In genomic region chr18:77012751-77013550, GRCh38 we compare ENCODE assay signal across 15 cellular contexts.
DNase-seq lines count a peak whose midpoint lies in the region; ATAC-seq and TF ChIP-seq lines count a peak whose summit lies in the region.
"Had no signal": no experiment of that assay in that cellular context is flagged by ENCODE, and none has a peak within 500 bp of the region (broad histone marks: within the 10 kb centered on the region; RNA-seq: fewer than 3 reads in every experiment).

No MANE protein-coding gene starts in this region.

- H3K27ac ChIP-seq in BLaER1 treated with 17β-estradiol and CSF1 and Interleukin-3, amounts not matched to agents 10 nM and 100 nM: peak overlapping the region in 6 of 11 experiments; percentile 27 to 66 (median 49); a peak in 7 of 22 replicates
- no peak overlapping the region for H3K27ac ChIP-seq in osteoblast (ENCODE audit: low read depth, low read length)
- H3K27ac ChIP-seq: VCaP had no signal

- H3K9me3 Mint-ChIP-seq in activated naive CD8-positive, alpha-beta T cell treated with anti-CD3 and anti-CD28 coated beads, Interleukin-2, amount 50 U/mL, for 24 hours: no peaks in the 10 kb centered on the region
- H3K9me3 Mint-ChIP-seq: stimulated activated naive CD8-positive, alpha-beta T cell treated with anti-CD3 and anti-CD28 coated beads, Interleukin-15, Interleukin-2, amounts not matched to agents 100 ng/mL and 50 ng/mL, for 24 hours had no signal

- peaks cover 29% of the 10 kb centered on the region for H3K36me3 Mint-ChIP-seq in activated naive CD8-positive, alpha-beta T cell treated with anti-CD3 and anti-CD28 coated beads, Interleukin-2, amount 50 U/mL, for 24 hours (ENCODE audit: low read depth)

- H3K36me3 ChIP-seq in BLaER1 treated with 17β-estradiol and CSF1 and Interleukin-3, amounts not matched to agents 10 nM and 100 nM: peaks cover 67 to 99% (median 85%) of the 10 kb centered on the region in 11 experiments
- H3K36me3 ChIP-seq in osteoblast (ENCODE audit: insufficient read depth, low read length) (no peaks in the 10 kb centered on the region), H7 (replicated peaks; ENCODE audit: control insufficient read depth, insufficient read depth, low read length) (no peaks in the 10 kb centered on the region; the same call in 1 of the 2 replicates)

- no peak overlapping the region for H3K27ac Mint-ChIP-seq in activated naive CD8-positive, alpha-beta T cell treated with anti-CD3 and anti-CD28 coated beads, Interleukin-2, amount 50 U/mL, for 24 hours
- H3K27ac Mint-ChIP-seq: stimulated activated naive CD8-positive, alpha-beta T cell treated with anti-CD3 and anti-CD28 coated beads, Interleukin-15, Interleukin-2, amounts not matched to agents 100 ng/mL and 50 ng/mL, for 24 hours had no signal

- no peak for ATAC-seq in activated naive CD8-positive, alpha-beta T cell treated with anti-CD3 and anti-CD28 coated beads, Interleukin-2, amount 50 U/mL, for 24 hours
- no peak for ATAC-seq in GM19351 (IDR thresholded peaks at IDR 0.05; ENCODE audit: unreplicated experiment)
- ATAC-seq: Panc1 had no signal

- H3K9ac ChIP-seq in BLaER1 treated with 17β-estradiol and CSF1 and Interleukin-3, amounts not matched to agents 10 nM and 100 nM: 0 out of 22 replicates have a peak overlapping the region, but pooled peaks of 1 of the 11 experiments have one; percentile 3

- peak; percentile 83 for DNase-seq in NOMO-1 treated with DMSO at 0.1 percent for 48 hours (lab: John Stamatoyannopoulos, UW; ENCODE audit: unreplicated experiment)
- DNase-seq in epithelial cell of esophagus (ENCODE audit: low read depth): peak; percentile 74
- DNase-seq in osteoblast (ENCODE audit: insufficient read length, low spot score, missing footprints): peak; percentile 80
- no peak for DNase-seq in activated naive CD8-positive, alpha-beta T cell treated with anti-CD3 and anti-CD28 coated beads, Interleukin-2, amount 50 U/mL, for 24 hours
- DNase-seq in LoVo (ENCODE audit: low spot score): no peak
- no peak for DNase-seq in H7
- DNase-seq: HCEC 1CT, NCI-H1048, NCI-H774, SW 1271 had no signal

- no peaks in the 10 kb centered on the region for H3K27me3 ChIP-seq in BLaER1 treated with 17β-estradiol and CSF1 and Interleukin-3, amounts not matched to agents 10 nM and 100 nM
- H3K27me3 ChIP-seq in osteoblast (ENCODE audit: insufficient read depth, low read length): peaks cover 13% of the 10 kb centered on the region
- H3K27me3 ChIP-seq in H7 (ENCODE audit: control insufficient read depth, insufficient read depth, low read length): no peaks in the 10 kb centered on the region

- TF ChIP-seq CTCF in epithelial cell of esophagus (IDR thresholded peaks at IDR 0.05; ENCODE audit: insufficient read depth, low read depth, low read length, missing control alignments): no peak
- TF ChIP-seq CTCF in osteoblast (IDR thresholded peaks at IDR 0.05; ENCODE audit: extremely low read depth, low read depth, low read length): no peak

- peak overlapping the region; percentile 19 to 76 (median 56); a peak in 19 of 22 replicates for H3K4me2 ChIP-seq in BLaER1 treated with 17β-estradiol and CSF1 and Interleukin-3, amounts not matched to agents 10 nM and 100 nM
- no peak overlapping the region for H3K4me2 ChIP-seq in osteoblast (ENCODE audit: insufficient read depth, low read length)

- no peak overlapping the region for H2AFZ ChIP-seq in osteoblast (ENCODE audit: low read length)

- H3K79me2 ChIP-seq in osteoblast (ENCODE audit: insufficient read depth, low read length): no peaks in the 10 kb centered on the region

- H3K4me3 ChIP-seq in BLaER1 treated with 17β-estradiol and CSF1 and Interleukin-3, amounts not matched to agents 10 nM and 100 nM: no peak overlapping the region
- no peak overlapping the region for H3K4me3 ChIP-seq in epithelial cell of esophagus (ENCODE audit: low read length)
- no peak overlapping the region for H3K4me3 ChIP-seq in osteoblast (ENCODE audit: insufficient read depth, low read length)
- H3K4me3 ChIP-seq in H7 (ENCODE audit: insufficient read depth, low read depth, low read length): no peak overlapping the region

- H3K4me1 Mint-ChIP-seq in activated naive CD8-positive, alpha-beta T cell treated with anti-CD3 and anti-CD28 coated beads, Interleukin-2, amount 50 U/mL, for 24 hours: peaks cover 3% of the 10 kb centered on the region

- peaks cover 62 to 100% (median 80%) of the 10 kb centered on the region in 11 experiments for H4K20me1 ChIP-seq in BLaER1 treated with 17β-estradiol and CSF1 and Interleukin-3, amounts not matched to agents 10 nM and 100 nM
- no peaks in the 10 kb centered on the region for H4K20me1 ChIP-seq in osteoblast (ENCODE audit: insufficient read depth, low read length)

- H3K27me3 Mint-ChIP-seq in activated naive CD8-positive, alpha-beta T cell treated with anti-CD3 and anti-CD28 coated beads, Interleukin-2, amount 50 U/mL, for 24 hours: no peaks in the 10 kb centered on the region
- H3K27me3 Mint-ChIP-seq: stimulated activated naive CD8-positive, alpha-beta T cell treated with anti-CD3 and anti-CD28 coated beads, Interleukin-15, Interleukin-2, amounts not matched to agents 100 ng/mL and 50 ng/mL, for 24 hours had no signal

- no peak overlapping the region for H3K4me3 Mint-ChIP-seq in activated naive CD8-positive, alpha-beta T cell treated with anti-CD3 and anti-CD28 coated beads, Interleukin-2, amount 50 U/mL, for 24 hours
- H3K4me3 Mint-ChIP-seq: stimulated activated naive CD8-positive, alpha-beta T cell treated with anti-CD3 and anti-CD28 coated beads, Interleukin-15, Interleukin-2, amounts not matched to agents 100 ng/mL and 50 ng/mL, for 24 hours had no signal

- H3K9me3 ChIP-seq in BLaER1 treated with 17β-estradiol and CSF1 and Interleukin-3, amounts not matched to agents 10 nM and 100 nM (replicated peaks in 1 of 11): no peaks in the 10 kb centered on the region
- no peaks in the 10 kb centered on the region for H3K9me3 ChIP-seq in osteoblast (ENCODE audit: low read depth, low read length)

- peaks cover 61 to 88% (median 80%) of the 10 kb centered on the region in 10 experiments for H3K4me1 ChIP-seq in BLaER1 treated with 17β-estradiol and CSF1 and Interleukin-3, amounts not matched to agents 10 nM and 100 nM
- no peaks in the 10 kb centered on the region for H3K4me1 ChIP-seq in osteoblast (ENCODE audit: insufficient read depth, low read length)

Comparison
In these comparisons a context has a peak if more than half of its experiments do, and no peak if none do; other contexts are left out.
1. DNase-seq: peak in NOMO-1 treated with DMSO at 0.1 percent for 48 hours (single experiment), epithelial cell of esophagus (single experiment) and osteoblast (single experiment); none in activated naive CD8-positive, alpha-beta T cell treated with anti-CD3 and anti-CD28 coated beads, Interleukin-2, amount 50 U/mL, for 24 hours (single experiment), LoVo (single experiment) and H7 (single experiment).